Comparison of ENCODE assay signal across 8 cellular contexts in the genomic region with DNA sequence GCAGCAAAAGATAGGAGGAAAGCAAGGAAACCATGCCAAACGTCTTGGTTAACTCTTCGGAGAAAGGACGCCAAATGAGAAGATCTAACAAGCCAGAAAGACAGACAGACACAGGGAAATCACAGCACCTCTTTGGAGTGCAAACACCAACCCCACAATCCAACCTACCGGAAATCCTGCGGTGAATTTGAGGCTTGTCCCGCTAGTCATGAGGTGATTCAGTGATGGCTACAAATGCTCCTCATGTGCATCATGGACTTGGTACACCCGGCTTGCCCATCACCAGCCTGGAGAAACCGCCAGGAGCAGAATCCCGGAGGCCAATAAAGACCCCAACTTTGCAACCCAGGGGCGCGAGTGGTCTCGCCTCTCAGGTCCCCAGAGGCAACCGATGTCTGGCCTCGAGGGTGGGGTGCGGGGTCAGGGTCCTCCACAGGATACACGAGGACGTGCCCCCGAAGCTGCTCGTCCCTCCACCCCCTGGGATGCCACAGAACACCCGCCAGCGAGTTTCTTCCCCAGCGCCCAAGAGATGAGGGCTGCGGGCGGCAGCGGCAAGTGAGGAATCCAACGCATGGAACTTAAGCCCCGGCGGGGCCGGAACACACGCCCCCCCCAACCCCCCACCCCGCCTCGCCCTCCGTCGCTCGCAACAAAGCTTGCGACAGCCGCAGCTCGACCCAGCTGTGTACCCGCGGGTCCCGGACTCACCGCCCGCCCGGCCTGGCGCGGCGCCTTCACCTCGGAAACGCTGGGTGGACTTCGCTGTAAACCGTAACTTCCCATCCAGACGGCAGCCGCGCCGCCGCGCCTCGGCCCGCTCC. TPM values are rescaled to one million over a fixed set of nuclear protein-coding genes. Genes with fewer than 3 reads are reported as not detected.
A peak's percentile ranks its signal among the peaks of the same experiment; 100 is the strongest.
DNase-seq lines count a peak whose midpoint lies in the region; ATAC-seq and TF ChIP-seq lines count a peak whose summit lies in the region.
"Not testable (repeated sequence)": the region's sequence is repeated elsewhere in the genome, so short reads cannot be mapped to it uniquely, and the experiment has no call there.

No MANE protein-coding gene starts in this region.

- peak overlapping the region; percentile 99 for H3K4me2 ChIP-seq in PC-3 (ENCODE audit: low read length)

- POLR2A ChIA-PET in BJ (lab: Charles Lee); PC-3 (lab: Charles Lee; ENCODE audit: unreplicated experiment): not testable (repeated sequence)

- H3K36me3 Mint-ChIP-seq in endothelial cell (ENCODE audit: low read depth, unreplicated experiment); memory B cell: not testable (repeated sequence)

- H3K4me1 Mint-ChIP-seq in endothelial cell (ENCODE audit: unreplicated experiment), result peaks cover 12% of the 10 kb centered on the region
- H3K4me1 Mint-ChIP-seq in memory B cell, result not testable (repeated sequence)

- DNase-seq in BJ (ENCODE audit: low read depth); endothelial cell (ENCODE audit: low spot score); memory B cell (ENCODE audit: low spot score in 2 of 2): not testable (repeated sequence)
- peak; percentile 82 for DNase-seq in PC-3
- peak; percentile 39 for DNase-seq in activated T-cell treated with anti-CD3 and anti-CD28 coated beads, Interleukin-2, amount 50 U/mL, for 1 hour
- peak; percentile 13 for DNase-seq in stimulated activated CD4-positive, alpha-beta T cell treated with anti-CD3 and anti-CD28 coated beads, Interleukin-4, amount 100 ng/mL, for 1 hour

- intact Hi-C loops in PC-3 (cut with micrococcal nuclease), result not testable (repeated sequence)

- not testable (repeated sequence) for H3F3A ChIP-seq in PC-3 (ENCODE audit: low read length, unreplicated experiment)

- H3K27ac Mint-ChIP-seq in endothelial cell (ENCODE audit: unreplicated experiment) (peak overlapping the region; percentile 34), memory B cell (peak overlapping the region; percentile 87)

- H3K4me3 Mint-ChIP-seq in endothelial cell (ENCODE audit: unreplicated experiment) (peak overlapping the region; percentile 96), memory B cell (peak overlapping the region; percentile 90)

- H3K9me3 ChIP-seq in PC-3 (ENCODE audit: low read length), result not testable (repeated sequence)

- H3K4me1 ChIP-seq in PC-3 (ENCODE audit: insufficient read depth, low read length), result not testable (repeated sequence)

- H3K27me3 Mint-ChIP-seq in endothelial cell (ENCODE audit: unreplicated experiment) (peaks cover 13% of the 10 kb centered on the region), memory B cell (peaks cover 16% of the 10 kb centered on the region)

- H3K9ac ChIP-seq in PC-3 (ENCODE audit: low read length), result peak overlapping the region; percentile 75

- not testable (repeated sequence) for TF ChIP-seq CTCF in BJ (IDR thresholded peaks at IDR 0.05; ENCODE audit: insufficient read depth, low read depth, low read length); PC-3 (conservative IDR thresholded peaks at IDR 0.05; ENCODE audit: low read depth, low read length); endothelial cell (IDR thresholded peaks at IDR 0.05; ENCODE audit: unreplicated experiment)

- not testable (repeated sequence) for H3K9me2 ChIP-seq in PC-3 (replicated peaks; ENCODE audit: low read length)

- H3K36me3 ChIP-seq in BJ (ENCODE audit: control insufficient read depth, insufficient read depth, low read length); PC-3 (ENCODE audit: low read depth, low read length): not testable (repeated sequence)

- peak overlapping the region; percentile 100 for H2AFZ ChIP-seq in PC-3 (ENCODE audit: low read length)

- peak overlapping the region; percentile 66 for H3K4me3 ChIP-seq in BJ (ENCODE audit: low read depth, low read length)
- H3K4me3 ChIP-seq in PC-3 (ENCODE audit: low read length), result peak overlapping the region; percentile 88

- not testable (repeated sequence) for H3K79me2 ChIP-seq in PC-3 (ENCODE audit: low read length)

- CTCF ChIA-PET in BJ (lab: Yijun Ruan, JAX); PC-3 (lab: Charles Lee): not testable (repeated sequence)

- not testable (repeated sequence) for H3K27me3 ChIP-seq in BJ (ENCODE audit: control insufficient read depth, insufficient read depth, low read length)
- H3K27me3 ChIP-seq in PC-3 (ENCODE audit: low read length), result peaks cover 10% of the 10 kb centered on the region; the same call in 1 of the 2 replicates

- TSS peak; percentile 37 for BruUV-seq in PC-3 (replicated peaks; lab: Mats Ljungman, UMichigan)

- ATAC-seq in GM19438 (IDR thresholded peaks at IDR 0.05; ENCODE audit: low read depth, unreplicated experiment), result peak; percentile 76
- ATAC-seq in HG03103 (IDR thresholded peaks at IDR 0.05; ENCODE audit: low read depth, unreplicated experiment), result peak; percentile 29
- ATAC-seq in PC-3, result peak; percentile 78
- peak; percentile 74 for ATAC-seq in memory B cell (ENCODE audit: low read depth)

- H3K27ac ChIP-seq in PC-3 (ENCODE audit: low read length), result not testable (repeated sequence)

- not testable (repeated sequence) for H3K9me3 Mint-ChIP-seq in endothelial cell (ENCODE audit: unreplicated experiment); memory B cell

- H4K20me1 ChIP-seq in PC-3 (ENCODE audit: low read length), result not testable (repeated sequence)

RNA-seq across cellular contexts. Expression of gene NBPF20, which starts 0.6 kb away (rescaled TPM):
- 1.4 and 2.1 TPM in 2 replicates for polyA plus RNA-seq in BJ (2011; rRNA removed)
- polyA minus RNA-seq in BJ (2011; rRNA and poly(A)+ RNA removed), result 1.5 and 2.6 TPM in 2 replicates
- total RNA-seq in PC-3 (2014; rRNA removed), result 4.5 and 5.2 TPM in 2 replicates
- total RNA-seq in endothelial cell (ENCODE audit: unreplicated experiment), result 6.0 TPM
